ENCODE assay signal across 8 cellular contexts in genomic region chr3:12796171-12797123, GRCh38. TPM values are rescaled to one million over a fixed set of nuclear protein-coding genes. Genes with fewer than 3 reads are reported as not detected.
DNase-seq lines count a peak whose midpoint lies in the region; ATAC-seq and TF ChIP-seq lines count a peak whose summit lies in the region.

Gene CAND2 (plus strand): TSS chr3:12796680. CDS start chr3:12796721, 41 bp downstream.

- CTCF ChIA-PET in PC-9 (lab: Charles Lee), result interaction anchor here (0.6 to 0.7 kb wide), 2 partner anchors 9 to 659 kb away, joined by 3 read pairs; no protein-coding TSS in a partner anchor

- WGBS in lung, 2 donors, result 6 to 8% methylated on average over 61 of the region's 61 CpGs

- peaks cover 0 to 3% of the 10 kb centered on the region in 2 donors for H3K36me3 Mint-ChIP-seq in stimulated activated naive B cell treated with anti-CD40 and anti-IgM and Interleukin-4, amounts not matched to agents 10 μg/mL and 1 μg/mL and 100 μg/mL, for 72 hours

- BruUV-seq in PC-9 (replicated peaks; lab: Mats Ljungman, UMichigan), result no TSS peak

- H3K4me2 ChIP-seq in PC-9, result no peak within 1 kb of the TSS

- H3K9me2 ChIP-seq in PC-9 (ENCODE audit: insufficient read depth), result no peaks in the 10 kb centered on the region

- peak within 1 kb of the TSS; percentile 75 for H3K27ac Mint-ChIP-seq in stimulated activated naive B cell treated with anti-CD40 and anti-IgM and Interleukin-4, amounts not matched to agents 10 μg/mL and 1 μg/mL and 100 μg/mL, for 72 hours

- H3K27me3 ChIP-seq in MG63 (no peaks in the 10 kb centered on the region), lung (ENCODE audit: control insufficient read depth, insufficient read depth) (no peaks in the 10 kb centered on the region), PC-9 (ENCODE audit: insufficient read depth, low read depth) (no peaks in the 10 kb centered on the region)

- H3K79me2 ChIP-seq in PC-9 (ENCODE audit: low read depth), result no peaks in the 10 kb centered on the region

- ATAC-seq in lung (ENCODE audit: insufficient read depth, low FRiP score), result peak; percentile 62
- ATAC-seq in stimulated activated naive B cell treated with anti-CD40 and anti-IgM and Interleukin-4, amounts not matched to agents 10 μg/mL and 1 μg/mL and 100 μg/mL, for 72 hours (replicated peaks), result peak; percentile 69 to 76

- H3K9me3 ChIP-seq in MG63, result no peaks in the 10 kb centered on the region
- H3K9me3 ChIP-seq in lung (ENCODE audit: control insufficient read depth in 2 of 2, insufficient read depth in 1 of 2, low read length in 1 of 2), result no peaks in the 10 kb centered on the region
- no peaks in the 10 kb centered on the region for H3K9me3 ChIP-seq in PC-9 (ENCODE audit: insufficient read depth, low read depth)

- peaks cover 15 to 31% of the 10 kb centered on the region in 2 donors for H3K4me1 Mint-ChIP-seq in stimulated activated naive B cell treated with anti-CD40 and anti-IgM and Interleukin-4, amounts not matched to agents 10 μg/mL and 1 μg/mL and 100 μg/mL, for 72 hours

- H3K27me3 Mint-ChIP-seq in stimulated activated naive B cell treated with anti-CD40 and anti-IgM and Interleukin-4, amounts not matched to agents 10 μg/mL and 1 μg/mL and 100 μg/mL, for 72 hours, result peaks cover 12 to 22% of the 10 kb centered on the region in 2 donors

- peak; percentile 35 for DNase-seq in COR-L47 (lab: John Stamatoyannopoulos, UW)
- peak; percentile 47 for DNase-seq in MG63
- peak; percentile 38 for DNase-seq in activated CD4-positive, alpha-beta T cell treated with anti-CD3 and anti-CD28 coated beads, Interleukin-2, amount 50 U/mL, for 1 hour
- peak; percentile 15 for DNase-seq in effector CD8-positive, alpha-beta T cell (lab: John Stamatoyannopoulos, UW)
- no peak for DNase-seq in lung (ENCODE audit: low spot score)
- DNase-seq in stimulated activated naive B cell treated with anti-CD40 and anti-IgM and Interleukin-4, amounts not matched to agents 10 μg/mL and 1 μg/mL and 100 μg/mL, for 72 hours, result peak; percentile 17
- DNase-seq in PC-9, result no peak
- DNase-seq in NOMO-1 treated with DMSO at 0.1 percent for 48 hours (lab: John Stamatoyannopoulos, UW; ENCODE audit: unreplicated experiment), result no peak

- H3K9me3 Mint-ChIP-seq in stimulated activated naive B cell treated with anti-CD40 and anti-IgM and Interleukin-4, amounts not matched to agents 10 μg/mL and 1 μg/mL and 100 μg/mL, for 72 hours, result no peaks in the 10 kb centered on the region

- no peaks in the 10 kb centered on the region for H3F3A ChIP-seq in PC-9 (ENCODE audit: insufficient read depth, low read depth)

- intact Hi-C loops in PC-9 (cut with micrococcal nuclease; ENCODE audit: unreplicated experiment), result no loop called here

- H3K4me3 ChIP-seq in MG63 (peak within 1 kb of the TSS; percentile 37), lung (peak within 1 kb of the TSS; percentile 34), PC-9 (no peak within 1 kb of the TSS)

- TF ChIP-seq CTCF in lung (IDR thresholded peaks at IDR 0.05; ENCODE audit: control extremely low read depth, extremely low read depth) (no peak), PC-9 (conservative IDR thresholded peaks at IDR 0.05) (no peak)

- H4K20me1 ChIP-seq in PC-9 (ENCODE audit: insufficient read depth), result no peaks in the 10 kb centered on the region

- H3K27ac ChIP-seq in lung (ENCODE audit: low read depth in 1 of 2, low read length in 1 of 2) (peak within 1 kb of the TSS; percentile 68 to 82), PC-9 (no peak within 1 kb of the TSS)

- peak within 1 kb of the TSS; percentile 80 to 87 for H3K4me3 Mint-ChIP-seq in stimulated activated naive B cell treated with anti-CD40 and anti-IgM and Interleukin-4, amounts not matched to agents 10 μg/mL and 1 μg/mL and 100 μg/mL, for 72 hours

- POLR2A ChIA-PET in PC-9 (lab: Charles Lee; ENCODE audit: unreplicated experiment), result interaction anchor here (0.6 kb wide), 1 partner anchor 39 kb away, joined by 3 read pairs; no protein-coding TSS in a partner anchor

- no peak within 1 kb of the TSS for H2AFZ ChIP-seq in PC-9

- H3K36me3 ChIP-seq in MG63 (no peaks in the 10 kb centered on the region), lung (ENCODE audit: control insufficient read depth in 2 of 2, insufficient read depth in 2 of 2, low read length in 2 of 2) (no peaks in the 10 kb centered on the region), PC-9 (ENCODE audit: low read depth) (no peaks in the 10 kb centered on the region)

- H3K4me1 ChIP-seq in lung (ENCODE audit: control insufficient read depth in 2 of 2, insufficient read depth in 2 of 2, low read length in 2 of 2), result peaks cover 0 to 4% of the 10 kb centered on the region in 2 donors
- H3K4me1 ChIP-seq in PC-9 (replicated peaks; ENCODE audit: insufficient read depth), result no peaks in the 10 kb centered on the region

RNA-seq across cellular contexts. Expression of gene CAND2, which starts in this region (rescaled TPM):
- 0.23 TPM in 1 of 2 replicates, not detected in the other for total RNA-seq in MG63 (2014; rRNA removed; shearing (Covaris generic); ENCODE audit: low replicate concordance)
- total RNA-seq in lung, result 1 to 10 TPM; 5.6 to 5.9 TPM
- polyA plus RNA-seq in lung, result 1 to 10 TPM; 1.0 to 1.6 TPM
- 0.30 and 0.37 TPM in 2 replicates for total RNA-seq in PC-9 (2021)

Comparison
In these comparisons a context has a peak if more than half of its experiments do, and no peak if none do; other contexts are left out.
1. Peak in DNase-seq and H3K4me3 ChIP-seq in MG63; RNA of the gene not detected or under 1 TPM.
2. DNase-seq: peak in COR-L47 (single experiment), activated CD4-positive, alpha-beta T cell treated with anti-CD3 and anti-CD28 coated beads, Interleukin-2, amount 50 U/mL, for 1 hour (single experiment), effector CD8-positive, alpha-beta T cell (single experiment) and stimulated activated naive B cell treated with anti-CD40 and anti-IgM and Interleukin-4, amounts not matched to agents 10 μg/mL and 1 μg/mL and 100 μg/mL, for 72 hours (single experiment); none in lung (single experiment), PC-9 (0 of 2) and NOMO-1 treated with DMSO at 0.1 percent for 48 hours (single experiment).